8 cellular contexts compared by ENCODE assay signal in the genomic region with DNA sequence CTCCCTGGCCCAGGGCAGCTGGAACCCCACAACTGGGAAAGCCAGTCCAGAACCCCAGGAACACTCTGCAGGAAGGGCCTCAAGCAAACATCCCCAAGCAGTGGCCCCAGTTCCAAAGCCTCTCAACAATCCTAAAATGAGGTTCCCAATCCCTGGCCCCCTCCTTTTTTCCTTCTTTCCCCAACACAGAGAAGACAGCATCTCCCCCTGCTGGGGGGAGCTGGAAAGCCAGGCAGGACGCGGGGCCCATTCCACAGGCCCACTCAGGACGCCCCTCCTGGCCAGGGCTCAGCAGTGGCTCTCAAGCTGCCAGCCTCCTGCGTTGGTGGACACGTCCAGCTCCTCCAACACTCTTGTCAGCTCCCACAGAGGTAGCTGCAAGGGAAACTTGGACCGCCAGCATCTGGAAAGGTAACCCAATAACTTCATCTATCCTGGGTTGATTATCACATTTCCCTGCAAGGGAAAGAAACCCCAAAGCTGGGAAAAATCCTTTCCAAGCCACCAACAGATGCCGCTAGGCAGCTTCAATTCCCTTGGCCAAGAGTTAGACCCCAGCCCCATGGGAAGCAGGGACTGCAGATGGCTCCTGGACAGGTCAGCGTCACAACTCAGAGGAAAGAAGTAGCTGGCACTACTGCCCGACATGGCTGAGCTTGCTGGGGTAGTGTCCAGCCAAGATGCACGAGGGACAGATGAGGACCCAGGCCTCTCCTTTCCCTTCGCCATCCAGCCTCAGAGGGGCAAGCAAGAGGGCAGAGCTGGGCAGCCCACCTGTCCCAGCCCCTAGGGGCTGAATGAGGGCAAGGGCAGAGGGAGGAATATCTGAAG. TPM values are rescaled to one million over a fixed set of nuclear protein-coding genes. Genes with fewer than 3 reads are reported as not detected.
A peak's percentile ranks its signal among the peaks of the same experiment; 100 is the strongest.
DNase-seq lines count a peak whose midpoint lies in the region; ATAC-seq and TF ChIP-seq lines count a peak whose summit lies in the region.
"Had no signal": no experiment of that assay in that cellular context is flagged by ENCODE, and none has a peak within 500 bp of the region (broad histone marks: within the 10 kb centered on the region; RNA-seq: fewer than 3 reads in every experiment).

No MANE protein-coding gene starts in this region.

- H3K9ac ChIP-seq in MM.1S (ENCODE audit: low read length) = no peak overlapping the region

- H3K4me1 Mint-ChIP-seq in brain (peaks cover 97% of the 10 kb centered on the region), memory B cell (peaks cover 49% of the 10 kb centered on the region)

- H3K27me3 Mint-ChIP-seq in brain = no peaks in the 10 kb centered on the region
- no peaks in the 10 kb centered on the region for H3K27me3 Mint-ChIP-seq in memory B cell
- H3K27me3 Mint-ChIP-seq: activated B cell treated with CpG ODN at 0.5 μM for 24 hours had no signal

- TF ChIP-seq CTCF in MM.1S (IDR thresholded peaks at IDR 0.05; ENCODE audit: low read length) = peak; percentile 78
- peak; percentile 73 to 78 for TF ChIP-seq CTCF in brain (conservative IDR thresholded peaks at IDR 0.05)

- H3K9me2 ChIP-seq in MM.1S (replicated peaks; ENCODE audit: insufficient read depth, low read length) = no peaks in the 10 kb centered on the region

- no peaks in the 10 kb centered on the region; the same call in 1 of the 2 replicates for H4K20me1 ChIP-seq in MM.1S (ENCODE audit: insufficient read depth, low read length)

- H3K4me3 Mint-ChIP-seq in brain (peak overlapping the region in 2 of 5 experiments; percentile 16 to 60), memory B cell (no peak overlapping the region)
- H3K4me3 Mint-ChIP-seq: activated B cell treated with CpG ODN at 0.5 μM for 24 hours had no signal

- peak; percentile 28 for ATAC-seq in memory B cell (ENCODE audit: low read depth)
- ATAC-seq in GM18502 (IDR thresholded peaks at IDR 0.05; ENCODE audit: poor library complexity, unreplicated experiment) = no peak

- H3K27ac Mint-ChIP-seq in brain (peak overlapping the region; percentile 46 to 85 (median 56)), memory B cell (no peak overlapping the region)
- H3K27ac Mint-ChIP-seq: activated B cell treated with CpG ODN at 0.5 μM for 24 hours had no signal

- H2AFZ ChIP-seq in MM.1S (ENCODE audit: low read length) = no peak overlapping the region

- no peaks in the 10 kb centered on the region for H3K9me3 Mint-ChIP-seq in brain
- no peaks in the 10 kb centered on the region for H3K9me3 Mint-ChIP-seq in memory B cell
- H3K9me3 Mint-ChIP-seq: activated B cell treated with CpG ODN at 0.5 μM for 24 hours had no signal

- no peak overlapping the region for H3K4me3 ChIP-seq in MM.1S (ENCODE audit: low read length)

- H3K4me2 ChIP-seq in MM.1S (ENCODE audit: low read depth, low read length) = no peak overlapping the region

- H3K4me1 ChIP-seq in MM.1S (ENCODE audit: low read length) = peaks cover 11% of the 10 kb centered on the region

- DNase-seq in GF-D8 (lab: John Stamatoyannopoulos, UW) (peak; percentile 7), MM.1S (peak; percentile 16), memory B cell (ENCODE audit: low spot score in 2 of 2) (no peak), NAMALWA (ENCODE audit: low spot score) (no peak), NCI-H1694 treated with DMSO at 0.1 percent for 48 hours (lab: John Stamatoyannopoulos, UW) (no peak)
- DNase-seq: activated B cell treated with CpG ODN at 0.5 μM for 24 hours had no signal

- no peaks in the 10 kb centered on the region for H3K36me3 ChIP-seq in MM.1S (replicated peaks; ENCODE audit: insufficient read depth, low read length)

- H3K36me3 Mint-ChIP-seq in brain (peaks cover 11% of the 10 kb centered on the region), memory B cell (peaks cover 5% of the 10 kb centered on the region)

- H3K79me2 ChIP-seq in MM.1S (ENCODE audit: low read length) = peaks cover 87% of the 10 kb centered on the region

- no peaks in the 10 kb centered on the region for H3K27me3 ChIP-seq in MM.1S (replicated peaks; ENCODE audit: insufficient read depth, low read length)

- no peaks in the 10 kb centered on the region for H3K9me3 ChIP-seq in MM.1S (replicated peaks; ENCODE audit: insufficient read depth, low read length)

- H3K27ac ChIP-seq in MM.1S (ENCODE audit: low read length) = no peak overlapping the region

- H3F3A ChIP-seq in MM.1S (ENCODE audit: insufficient read depth, low read length) = no peaks in the 10 kb centered on the region

RNA-seq across cellular contexts. Expression of gene HDAC5, which starts 7.6 kb away (rescaled TPM):
- 123 TPM for polyA plus RNA-seq in brain (ENCODE audit: insufficient read depth, low read depth, low replicate concordance)

RNA-seq across cellular contexts. Expression of gene HROB, which starts 25.9 kb away (rescaled TPM):
- polyA plus RNA-seq in brain (ENCODE audit: insufficient read depth, low read depth, low replicate concordance) = 3.9 TPM

RNA-seq across cellular contexts. Expression of gene G6PC3, which starts 45.3 kb away (rescaled TPM):
- polyA plus RNA-seq in brain (ENCODE audit: insufficient read depth, low read depth, low replicate concordance) = 187 TPM

RNA-seq across cellular contexts. Expression of gene LSM12, which starts 49.3 kb away (rescaled TPM):
- 45.1 TPM for polyA plus RNA-seq in brain (ENCODE audit: insufficient read depth, low read depth, low replicate concordance)

RNA-seq across cellular contexts. Expression of gene ASB16, which starts 54.7 kb away (rescaled TPM):
- polyA plus RNA-seq in brain (ENCODE audit: insufficient read depth, low read depth, low replicate concordance) = 0.92 TPM

Comparison
In these comparisons a context has a peak if more than half of its experiments do, and no peak if none do; other contexts are left out.
1. DNase-seq: peak in GF-D8 (single experiment) and MM.1S (single experiment); none in memory B cell (0 of 2), NAMALWA (single experiment) and NCI-H1694 treated with DMSO at 0.1 percent for 48 hours (single experiment).